In genomic region chr17:7435676-7436555, GRCh38 we compare ENCODE assay signal across 8 cellular contexts. TPM values are rescaled to one million over a fixed set of nuclear protein-coding genes. Genes with fewer than 3 reads are reported as not detected.
DNase-seq lines count a peak whose midpoint lies in the region; ATAC-seq and TF ChIP-seq lines count a peak whose summit lies in the region.

No MANE protein-coding gene starts in this region.

- H3K4me3 Mint-ChIP-seq in memory B cell: peak overlapping the region; percentile 85

- H3K4me1 ChIP-seq in BLaER1 treated with 17β-estradiol and CSF1 and Interleukin-3, amounts not matched to agents 10 nM and 100 nM: peaks cover 46 to 61% (median 55%) of the 10 kb centered on the region in 10 experiments
- H3K4me1 ChIP-seq in colonic mucosa: peaks cover 18% of the 10 kb centered on the region

- peak overlapping the region; percentile 70 to 84 (median 81) for H3K9ac ChIP-seq in BLaER1 treated with 17β-estradiol and CSF1 and Interleukin-3, amounts not matched to agents 10 nM and 100 nM
- peak overlapping the region; percentile 81 to 94 for H3K9ac ChIP-seq in colonic mucosa (ENCODE audit: low read depth in 2 of 2, low read length in 2 of 2)

- H3K4me3 ChIP-seq in BLaER1 treated with 17β-estradiol and CSF1 and Interleukin-3, amounts not matched to agents 10 nM and 100 nM: peak overlapping the region; percentile 63 to 80 (median 74)
- H3K4me3 ChIP-seq in WI38 (ENCODE audit: low read depth, low read length) (peak overlapping the region; percentile 44), colonic mucosa (peak overlapping the region; percentile 69)

- H3K27ac Mint-ChIP-seq in memory B cell: peak overlapping the region; percentile 84

- H4K20me1 ChIP-seq in BLaER1 treated with 17β-estradiol and CSF1 and Interleukin-3, amounts not matched to agents 10 nM and 100 nM: peaks cover 18 to 49% (median 40%) of the 10 kb centered on the region in 11 experiments; a peak in 21 of 22 replicates

- H3K36me3 Mint-ChIP-seq in memory B cell: peaks cover 5% of the 10 kb centered on the region

- peaks cover 24% of the 10 kb centered on the region for H3K4me1 Mint-ChIP-seq in memory B cell

- H3K4me2 ChIP-seq in BLaER1 treated with 17β-estradiol and CSF1 and Interleukin-3, amounts not matched to agents 10 nM and 100 nM: peak overlapping the region; percentile 92 to 99 (median 95)

- intact Hi-C loops in colonic mucosa (cut with DNase I): loop anchor here (2.0 to 10.0 kb wide), 3 partner anchors 49 to 149 kb away; partner anchors contain the start of genes MPDU1, POLR2A and TMEM95

- H3K9me3 Mint-ChIP-seq in memory B cell: no peaks in the 10 kb centered on the region

- no peak for TF ChIP-seq CTCF in WI38 (IDR thresholded peaks at IDR 0.05; ENCODE audit: low read depth, low read length)
- TF ChIP-seq CTCF in colonic mucosa (IDR thresholded peaks at IDR 0.05): no peak

- no peaks in the 10 kb centered on the region for H3K9me3 ChIP-seq in BLaER1 treated with 17β-estradiol and CSF1 and Interleukin-3, amounts not matched to agents 10 nM and 100 nM (replicated peaks in 1 of 11)
- H3K9me3 ChIP-seq in KOPT-K1 (ENCODE audit: insufficient read depth, low read length, poor library complexity, severe bottlenecking) (no peaks in the 10 kb centered on the region), colonic mucosa (no peaks in the 10 kb centered on the region)

- peaks cover 36 to 43% (median 40%) of the 10 kb centered on the region in 11 experiments for H3K27me3 ChIP-seq in BLaER1 treated with 17β-estradiol and CSF1 and Interleukin-3, amounts not matched to agents 10 nM and 100 nM
- H3K27me3 ChIP-seq in colonic mucosa: peaks cover 31% of the 10 kb centered on the region

- H3K36me3 ChIP-seq in BLaER1 treated with 17β-estradiol and CSF1 and Interleukin-3, amounts not matched to agents 10 nM and 100 nM: no peaks in the 10 kb centered on the region
- H3K36me3 ChIP-seq in KOPT-K1 (ENCODE audit: insufficient read depth, low read length) (no peaks in the 10 kb centered on the region), colonic mucosa (no peaks in the 10 kb centered on the region)

- ATAC-seq in GM19455 (IDR thresholded peaks at IDR 0.05; ENCODE audit: unreplicated experiment) (peak; percentile 22), memory B cell (ENCODE audit: low read depth) (peak; percentile 25)

- DNase-seq in colonic mucosa (peak; percentile 75), memory B cell (ENCODE audit: low spot score in 2 of 2) (peak; percentile 59 to 75), SK-N-DZ (ENCODE audit: low spot score) (no peak)
- DNase-seq in stimulated activated naive CD4-positive, alpha-beta T cell (lab: John Stamatoyannopoulos, UW): peak; percentile 46 to 90 (median 74)

- H3K27ac ChIP-seq in BLaER1 treated with 17β-estradiol and CSF1 and Interleukin-3, amounts not matched to agents 10 nM and 100 nM: peak overlapping the region in 10 of 11 experiments; percentile 64 to 84 (median 73); a peak in 21 of 22 replicates
- H3K27ac ChIP-seq in KOPT-K1 (ENCODE audit: low read depth, low read length, poor library complexity, severe bottlenecking) (peak overlapping the region; percentile 66), colonic mucosa (peak overlapping the region; percentile 91)

- H3K27me3 Mint-ChIP-seq in memory B cell: peaks cover 14% of the 10 kb centered on the region

RNA-seq across cellular contexts. Expression of gene TMEM102, which starts 0.7 kb away (rescaled TPM):
- 10 to 100 TPM; 20.4 to 20.6 TPM for total RNA-seq in colonic mucosa
- 1.0 and 1.4 TPM in 2 replicates for polyA plus RNA-seq in SK-N-DZ (2014; cell fraction: cytosol; rRNA removed)
- polyA plus RNA-seq in SK-N-DZ (2014; cell fraction: nucleus; rRNA removed): 0.38 and 1.3 TPM in 2 replicates

RNA-seq across cellular contexts. Expression of gene FGF11, which starts 3.4 kb away (rescaled TPM):
- 1 to 10 TPM; 1.2 to 1.6 TPM for total RNA-seq in colonic mucosa
- polyA plus RNA-seq in SK-N-DZ (2014; cell fraction: cytosol; rRNA removed): 9.2 and 10.7 TPM in 2 replicates
- polyA plus RNA-seq in SK-N-DZ (2014; cell fraction: nucleus; rRNA removed): 5.3 and 9.8 TPM in 2 replicates

RNA-seq across cellular contexts. Expression of gene SPEM3, which starts 7.3 kb away (rescaled TPM):
- not detected for total RNA-seq in colonic mucosa
- polyA plus RNA-seq in SK-N-DZ (2014; cell fraction: cytosol; rRNA removed): not detected in 2 replicates
- not detected in 2 replicates for polyA plus RNA-seq in SK-N-DZ (2014; cell fraction: nucleus; rRNA removed)

RNA-seq across cellular contexts. Expression of gene CHRNB1, which starts 8.9 kb away (rescaled TPM):
- 1 to 10 TPM; 4.3 to 6.1 TPM for total RNA-seq in colonic mucosa
- 11.4 and 13.7 TPM in 2 replicates for polyA plus RNA-seq in SK-N-DZ (2014; cell fraction: cytosol; rRNA removed)
- 1.5 and 3.1 TPM in 2 replicates for polyA plus RNA-seq in SK-N-DZ (2014; cell fraction: nucleus; rRNA removed)

RNA-seq across cellular contexts. Expression of gene SPEM2, which starts 10.5 kb away (rescaled TPM):
- not detected for total RNA-seq in colonic mucosa
- not detected in 2 replicates for polyA plus RNA-seq in SK-N-DZ (2014; cell fraction: cytosol; rRNA removed)
- 0.21 and 1.3 TPM in 2 replicates for polyA plus RNA-seq in SK-N-DZ (2014; cell fraction: nucleus; rRNA removed)
